31 cellular contexts compared by ENCODE assay signal in genomic region chr4:102234243-102234838, GRCh38.
"Had no signal": no experiment of that assay in that cellular context is flagged by ENCODE, and none has a peak within 500 bp of the region (broad histone marks: within the 10 kb centered on the region; RNA-seq: fewer than 3 reads in every experiment).

No MANE protein-coding gene starts in this region.

- H3K4me3 ChIP-seq: adrenal gland, ascending aorta, breast epithelium, cardiac muscle cell, colonic mucosa had no signal

- H3K9me3 Mint-ChIP-seq: activated naive CD4-positive, alpha-beta T cell treated with anti-CD3 and anti-CD28 coated beads, Interleukin-2, amount 50 U/mL, for 24 hours; activated naive CD8-positive, alpha-beta T cell treated with anti-CD3 and anti-CD28 coated beads for 36 hours; activated naive CD8-positive, alpha-beta T cell treated with anti-CD3 and anti-CD28 coated beads, Interleukin-2, amount 50 U/mL, for 24 hours; activated T-cell treated with anti-CD3 and anti-CD28 coated beads, Interleukin-2, amount 50 U/mL, for 24 hours; T-helper 2 cell treated with Interferon-gamma antibody and Interleukin-4, amounts not matched to agents 5 μg/mL and 100 μg/mL, for 36 hours had no signal

- H3K27ac ChIP-seq: adrenal gland, ascending aorta, breast epithelium, cardiac muscle cell, colonic mucosa, epithelial cell of prostate had no signal

- H3K4me1 ChIP-seq: adrenal gland, ascending aorta, breast epithelium, colonic mucosa had no signal

- H3K4me1 Mint-ChIP-seq: activated CD4-positive, alpha-beta memory T cell treated with anti-CD3 and anti-CD28 coated beads, Interleukin-2, amount 10 ng/mL, durations not matched to agents 7 days and 5 days; activated CD4-positive, alpha-beta T cell treated with anti-CD3 and anti-CD28 coated beads, Interleukin-2, amount 10 ng/mL, durations not matched to agents 7 days and 5 days; activated naive CD4-positive, alpha-beta T cell treated with anti-CD3 and anti-CD28 coated beads, Interleukin-2, amount 50 U/mL, for 24 hours; activated naive CD8-positive, alpha-beta T cell treated with anti-CD3 and anti-CD28 coated beads for 36 hours; activated naive CD8-positive, alpha-beta T cell treated with anti-CD3 and anti-CD28 coated beads, Interleukin-2, amount 50 U/mL, for 24 hours; T-helper 17 cell had no signal

- H3K36me3 Mint-ChIP-seq: activated naive CD4-positive, alpha-beta T cell treated with anti-CD3 and anti-CD28 coated beads, Interleukin-2, amount 50 U/mL, for 24 hours; activated naive CD8-positive, alpha-beta T cell treated with anti-CD3 and anti-CD28 coated beads for 36 hours; brain had no signal

- H3K36me3 ChIP-seq: adrenal gland, ascending aorta, breast epithelium, cardiac muscle cell, colonic mucosa had no signal

- H3K4me3 Mint-ChIP-seq: activated CD4-positive, alpha-beta memory T cell treated with anti-CD3 and anti-CD28 coated beads, Interleukin-2, amount 10 ng/mL, durations not matched to agents 7 days and 5 days; activated CD4-positive, alpha-beta T cell treated with anti-CD3 and anti-CD28 coated beads, Interleukin-2, amount 10 ng/mL, durations not matched to agents 7 days and 5 days; activated naive CD4-positive, alpha-beta T cell treated with anti-CD3 and anti-CD28 coated beads for 36 hours; activated naive CD4-positive, alpha-beta T cell treated with anti-CD3 and anti-CD28 coated beads, Interleukin-2, amount 50 U/mL, for 24 hours; activated naive CD8-positive, alpha-beta T cell treated with anti-CD3 and anti-CD28 coated beads for 36 hours; activated naive CD8-positive, alpha-beta T cell treated with anti-CD3 and anti-CD28 coated beads, Interleukin-2, amount 50 U/mL, for 24 hours; activated T-cell treated with anti-CD3 and anti-CD28 coated beads, Interleukin-2, amount 50 U/mL, for 24 hours; activated T-cell treated with anti-CD3 and anti-CD28 coated beads, Interleukin-2, amount 50 U/mL, for 72 hours; brain; T-helper 17 cell; T-helper 2 cell treated with Interferon-gamma antibody and Interleukin-4, amounts not matched to agents 5 μg/mL and 100 μg/mL, for 36 hours had no signal

- H3K27ac Mint-ChIP-seq: activated CD4-positive, alpha-beta memory T cell treated with anti-CD3 and anti-CD28 coated beads, Interleukin-2, amount 10 ng/mL, durations not matched to agents 7 days and 5 days; activated CD4-positive, alpha-beta T cell treated with anti-CD3 and anti-CD28 coated beads, Interleukin-2, amount 10 ng/mL, durations not matched to agents 7 days and 5 days; activated naive CD4-positive, alpha-beta T cell treated with anti-CD3 and anti-CD28 coated beads for 36 hours; activated naive CD4-positive, alpha-beta T cell treated with anti-CD3 and anti-CD28 coated beads, Interleukin-2, amount 50 U/mL, for 24 hours; activated naive CD8-positive, alpha-beta T cell treated with anti-CD3 and anti-CD28 coated beads for 36 hours; activated naive CD8-positive, alpha-beta T cell treated with anti-CD3 and anti-CD28 coated beads, Interleukin-2, amount 50 U/mL, for 24 hours; activated T-cell treated with anti-CD3 and anti-CD28 coated beads, Interleukin-2, amount 50 U/mL, for 24 hours; activated T-cell treated with anti-CD3 and anti-CD28 coated beads, Interleukin-2, amount 50 U/mL, for 72 hours; brain; T-helper 17 cell; T-helper 2 cell treated with Interferon-gamma antibody and Interleukin-4, amounts not matched to agents 5 μg/mL and 100 μg/mL, for 36 hours had no signal

- ATAC-seq: activated naive CD8-positive, alpha-beta T cell treated with anti-CD3 and anti-CD28 coated beads, Interleukin-2, amount 50 U/mL, for 24 hours; activated T-cell treated with anti-CD3 and anti-CD28 coated beads, Interleukin-2, amount 50 U/mL, for 72 hours; T-helper 17 cell had no signal

- H3K27me3 Mint-ChIP-seq: activated CD4-positive, alpha-beta memory T cell treated with anti-CD3 and anti-CD28 coated beads, Interleukin-2, amount 10 ng/mL, durations not matched to agents 7 days and 5 days; activated naive CD4-positive, alpha-beta T cell treated with anti-CD3 and anti-CD28 coated beads, Interleukin-2, amount 50 U/mL, for 24 hours; activated naive CD8-positive, alpha-beta T cell treated with anti-CD3 and anti-CD28 coated beads for 36 hours; activated naive CD8-positive, alpha-beta T cell treated with anti-CD3 and anti-CD28 coated beads, Interleukin-2, amount 50 U/mL, for 24 hours; activated T-cell treated with anti-CD3 and anti-CD28 coated beads, Interleukin-2, amount 50 U/mL, for 24 hours; brain had no signal

- DNase-seq: activated CD4-positive, alpha-beta memory T cell treated with anti-CD3 and anti-CD28 coated beads, Interleukin-2, amount 10 ng/mL, durations not matched to agents 7 days and 5 days; activated CD4-positive, alpha-beta T cell treated with anti-CD3 and anti-CD28 coated beads for 4 hours; activated CD4-positive, alpha-beta T cell treated with anti-CD3 and anti-CD28 coated beads, Interleukin-2, amount 10 ng/mL, durations not matched to agents 7 days and 5 days; activated CD4-positive, alpha-beta T cell treated with anti-CD3 and anti-CD28 coated beads, Interleukin-2, amount 50 U/mL, for 4 hours; activated CD4-positive, CD25-positive, alpha-beta regulatory T cell; activated CD4-positive, CD25-positive, alpha-beta regulatory T cell treated with anti-CD3 and anti-CD28 coated beads, Interleukin-2, amount 50 U/mL, for 72 hours; activated CD8-positive, alpha-beta memory T cell treated with anti-CD3 and anti-CD28 coated beads, Interleukin-2, amount 50 U/mL, for 48 hours; activated naive CD4-positive, alpha-beta T cell treated with anti-CD3 and anti-CD28 coated beads for 36 hours; activated naive CD8-positive, alpha-beta T cell treated with anti-CD3 and anti-CD28 coated beads for 36 hours; activated naive CD8-positive, alpha-beta T cell treated with anti-CD3 and anti-CD28 coated beads, Interleukin-2, amount 50 U/mL, for 24 hours; activated T-cell treated with anti-CD3 and anti-CD28 coated beads for 4 hours; activated T-cell treated with anti-CD3 and anti-CD28 coated beads, Interleukin-2, amount 50 U/mL, for 24 hours; activated T-cell treated with anti-CD3 and anti-CD28 coated beads, Interleukin-2, amount 50 U/mL, for 72 hours; adrenal gland; amygdala; central memory CD4-positive, alpha-beta T cell; cerebellar nuclear complex; colonic mucosa; effector CD8-positive, alpha-beta T cell; foreskin fibroblast; head of caudate nucleus; T-helper 1 cell; T-helper 17 cell; T1000 had no signal

- H3K27me3 ChIP-seq: adrenal gland, ascending aorta, breast epithelium, cardiac muscle cell, colonic mucosa had no signal

- H3K9me3 ChIP-seq: adrenal gland, colonic mucosa had no signal
